14 cellular contexts compared by ENCODE assay signal in genomic region chr3:111151438-111151837, GRCh38.
DNase-seq lines count a peak whose midpoint lies in the region; FAIRE-seq and TF ChIP-seq lines count a peak whose summit lies in the region.
"Had no signal": no experiment of that assay in that cellular context is flagged by ENCODE, and none has a peak within 500 bp of the region (broad histone marks: within the 10 kb centered on the region; RNA-seq: fewer than 3 reads in every experiment).

No MANE protein-coding gene starts in this region.

- FAIRE-seq in HTR-8/SVneo (lab: Jason Lieb, UNC) (no peak), bronchial epithelial cell (lab: Jason Lieb, UNC) (no peak)
- FAIRE-seq: GM12891 had no signal

- TF ChIP-seq CTCF in AG10803 (conservative IDR thresholded peaks at IDR 0.05; ENCODE audit: low read length): peak; percentile 25
- no peak for TF ChIP-seq CTCF in bronchial epithelial cell (IDR thresholded peaks at IDR 0.05; ENCODE audit: insufficient read depth, low read length, severe bottlenecking)
- no peak for TF ChIP-seq CTCF in kidney epithelial cell (IDR thresholded peaks at IDR 0.05; ENCODE audit: insufficient read depth, low read length, poor library complexity, severe bottlenecking)

- no peaks in the 10 kb centered on the region for H3K36me3 ChIP-seq in bronchial epithelial cell (ENCODE audit: control insufficient read depth, insufficient read depth, low read length)
- H3K36me3 ChIP-seq in kidney epithelial cell (ENCODE audit: control insufficient read depth, insufficient read depth, low read length): no peaks in the 10 kb centered on the region
- H3K36me3 ChIP-seq: vagina had no signal

- DNase-seq in AG10803 (ENCODE audit: low read depth): peak; percentile 75
- DNase-seq in HTR-8/SVneo (ENCODE audit: insufficient read length, low spot score): peak; percentile 11
- peak; percentile 85 for DNase-seq in bronchial epithelial cell (ENCODE audit: low read depth)
- DNase-seq in kidney epithelial cell (ENCODE audit: low read depth): peak; percentile 47
- DNase-seq in HUDEP-2 (lab: John Stamatoyannopoulos, UW; ENCODE audit: unreplicated experiment in 76 of 76): no peak
- DNase-seq in GOT3 (lab: John Stamatoyannopoulos, UW): no peak
- no peak for DNase-seq in NCI-H2029 treated with DMSO at 0.1 percent for 48 hours (lab: John Stamatoyannopoulos, UW)
- no peak for DNase-seq in foreskin melanocyte
- DNase-seq: activated gamma-delta T cell; CD4-positive, alpha-beta T cell; NCI-H446; SHP77 treated with DMSO at 0.1 percent for 48 hours had no signal

- no peaks in the 10 kb centered on the region for H3K27me3 ChIP-seq in bronchial epithelial cell (ENCODE audit: control insufficient read depth, insufficient read depth, low read length)
- H3K27me3 ChIP-seq in kidney epithelial cell (ENCODE audit: control insufficient read depth, insufficient read depth, low read length): no peaks in the 10 kb centered on the region
- H3K27me3 ChIP-seq: vagina had no signal

- H3K4me3 ChIP-seq in AG10803 (ENCODE audit: low read length) (no peak overlapping the region), bronchial epithelial cell (ENCODE audit: low read depth, low read length) (no peak overlapping the region), kidney epithelial cell (ENCODE audit: low read depth, low read length) (no peak overlapping the region)
- H3K4me3 ChIP-seq: vagina had no signal

Comparison
In these comparisons a context has a peak if more than half of its experiments do, and no peak if none do; other contexts are left out.
1. DNase-seq: peak in AG10803 (single experiment), HTR-8/SVneo (single experiment), bronchial epithelial cell (single experiment) and kidney epithelial cell (single experiment); none in HUDEP-2 (0 of 76), GOT3 (single experiment), NCI-H2029 treated with DMSO at 0.1 percent for 48 hours (single experiment) and foreskin melanocyte (single experiment).